ENCODE assay signal across 19 cellular contexts in the genomic region with DNA sequence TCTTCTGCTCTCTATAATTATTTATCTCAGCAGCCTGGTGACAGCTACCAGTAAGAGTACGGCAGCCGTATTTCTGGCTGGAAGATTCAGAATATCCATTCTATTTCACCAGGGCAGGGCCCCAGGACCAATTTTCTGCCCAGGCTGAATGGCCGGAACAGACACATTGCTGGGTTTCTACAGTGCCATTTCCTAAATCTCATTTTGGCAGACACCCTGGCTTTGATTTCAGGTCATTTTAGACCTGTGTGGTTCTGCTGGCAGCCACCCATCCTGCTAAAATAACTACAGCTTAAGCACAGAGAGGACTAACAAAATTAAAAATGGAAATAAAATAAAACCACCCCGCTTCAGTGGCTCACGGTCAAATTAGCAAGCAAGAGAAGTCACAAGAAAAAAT.
DNase-seq lines count a peak whose midpoint lies in the region; ATAC-seq and TF ChIP-seq lines count a peak whose summit lies in the region.
"Had no signal": no experiment of that assay in that cellular context is flagged by ENCODE, and none has a peak within 500 bp of the region (broad histone marks: within the 10 kb centered on the region; RNA-seq: fewer than 3 reads in every experiment).

No MANE protein-coding gene starts in this region.

- peaks cover 91% of the 10 kb centered on the region for H3K4me1 Mint-ChIP-seq in brain
- H3K4me1 Mint-ChIP-seq: IgD-negative memory B cell had no signal

- H3K27me3 Mint-ChIP-seq in brain = no peaks in the 10 kb centered on the region
- H3K27me3 Mint-ChIP-seq: IgD-negative memory B cell had no signal

- H3K27me3 ChIP-seq in prostate gland (replicated peaks; ENCODE audit: insufficient read depth) = no peaks in the 10 kb centered on the region

- WGBS in prostate gland = 60% methylated on average over 5 of the region's 5 CpGs

- no peak overlapping the region for H3K27ac ChIP-seq in prostate gland
- H3K27ac ChIP-seq: C4-2B had no signal

- no peak for TF ChIP-seq POLR2A in prostate gland (IDR thresholded peaks at IDR 0.05)

- peaks cover 0 to 2% (median 0%) of the 10 kb centered on the region in 5 experiments for H3K9me3 Mint-ChIP-seq in brain
- H3K9me3 Mint-ChIP-seq: GM23338, IgD-negative memory B cell had no signal

- H3K36me3 ChIP-seq in prostate gland = no peaks in the 10 kb centered on the region

- intact Hi-C loops in prostate gland (cut with DNase I) = no loop called here

- no peaks in the 10 kb centered on the region for H3K9me3 ChIP-seq in prostate gland

- peaks cover 18% of the 10 kb centered on the region for H3K36me3 Mint-ChIP-seq in brain

- peak; percentile 3 for DNase-seq in activated effector memory CD4-positive, alpha-beta T cell treated with anti-CD3 and anti-CD28 coated beads, Interleukin-2, amount 50 U/mL, for 16 hours
- DNase-seq in activated effector memory CD4-positive, alpha-beta T cell treated with Interleukin-2 at 50 U/mL for 16 hours = no peak
- DNase-seq in inferior parietal cortex (ENCODE audit: extremely low spot score) = peak; percentile 31
- peak; percentile 42 for DNase-seq in superior temporal gyrus (ENCODE audit: extremely low spot score)
- no peak for DNase-seq in prostate gland (ENCODE audit: low spot score)
- DNase-seq: AML-193, GDM1, HCEC 1CT, NCI-H1694, NCI-H2081, NCI-H2171, NCI-H345, NCI-H82, SHP77 had no signal

- ATAC-seq in HG03565 (IDR thresholded peaks at IDR 0.05; ENCODE audit: unreplicated experiment) = no peak
- ATAC-seq: GM23338 had no signal

- no peak overlapping the region for H3K4me3 ChIP-seq in prostate gland
- H3K4me3 ChIP-seq: GM23338 had no signal

- no peaks in the 10 kb centered on the region for H3K4me1 ChIP-seq in prostate gland (replicated peaks)

- H3K27ac Mint-ChIP-seq in brain = peak overlapping the region; percentile 39 to 92 (median 81)
- H3K27ac Mint-ChIP-seq: GM23338, IgD-negative memory B cell had no signal

- TF ChIP-seq CTCF in brain (conservative IDR thresholded peaks at IDR 0.05) = no peak
- TF ChIP-seq CTCF in prostate gland (IDR thresholded peaks at IDR 0.05) = no peak

- peak overlapping the region in 1 of 5 experiments; percentile 76 for H3K4me3 Mint-ChIP-seq in brain
- H3K4me3 Mint-ChIP-seq: GM23338, IgD-negative memory B cell had no signal

Comparison
In these comparisons a context has a peak if more than half of its experiments do, and no peak if none do; other contexts are left out.
1. DNase-seq: peak in activated effector memory CD4-positive, alpha-beta T cell treated with anti-CD3 and anti-CD28 coated beads, Interleukin-2, amount 50 U/mL, for 16 hours (single experiment), inferior parietal cortex (single experiment) and superior temporal gyrus (single experiment); none in activated effector memory CD4-positive, alpha-beta T cell treated with Interleukin-2 at 50 U/mL for 16 hours (single experiment) and prostate gland (single experiment).